In genomic region chr4:112150920-112151319, GRCh38 we compare ENCODE assay signal across 28 cellular contexts.
"Had no signal": no experiment of that assay in that cellular context is flagged by ENCODE, and none has a peak within 500 bp of the region (broad histone marks: within the 10 kb centered on the region; RNA-seq: fewer than 3 reads in every experiment).

No MANE protein-coding gene starts in this region.

- H3K36me3 Mint-ChIP-seq: mesothelial cell of epicardium, naive B cell, neural progenitor cell had no signal

- ATAC-seq: heart right ventricle; left cardiac atrium; left lung; mucosa of descending colon; right lobe of liver; stimulated activated naive CD8-positive, alpha-beta T cell treated with anti-CD3 and anti-CD28 coated beads, Interleukin-15, amount 100 ng/mL, for 72 hours had no signal

- H3K4me1 ChIP-seq: neural progenitor cell, parathyroid adenoma had no signal

- H3K4me3 Mint-ChIP-seq: dendritic cell treated with granulocyte-macrophage colony-stimulating factor and Interleukin-4, amounts not matched to agents 40 ng/mL and 50 ng/mL, for 4 days; mesothelial cell of epicardium; naive B cell; nephron; neural progenitor cell had no signal

- H3K27me3 Mint-ChIP-seq: dendritic cell treated with granulocyte-macrophage colony-stimulating factor and Interleukin-4, amounts not matched to agents 40 ng/mL and 50 ng/mL, for 4 days; naive B cell; stimulated activated naive CD8-positive, alpha-beta T cell treated with anti-CD3 and anti-CD28 coated beads, Interleukin-15, amount 100 ng/mL, for 72 hours had no signal

- H3K9me3 Mint-ChIP-seq: dendritic cell treated with granulocyte-macrophage colony-stimulating factor and Interleukin-4, amounts not matched to agents 40 ng/mL and 50 ng/mL, for 4 days; mesothelial cell of epicardium; naive B cell; nephron; neural progenitor cell; stimulated activated naive CD8-positive, alpha-beta T cell treated with anti-CD3 and anti-CD28 coated beads, Interleukin-15, amount 100 ng/mL, for 72 hours had no signal

- H3K9me3 ChIP-seq: esophagus squamous epithelium, heart right ventricle, left lung, mucosa of descending colon, right lobe of liver, thyroid gland, vagina had no signal

- DNase-seq: effector memory CD4-positive, alpha-beta T cell; erythroblast; esophagus squamous epithelium; foreskin melanocyte; glutamatergic neuron; heart right ventricle; hippocampal formation; left cardiac atrium; left lung; mesenchymal stem cell; mucosa of descending colon; naive B cell; right lobe of liver; small intestine; stimulated activated CD4-positive, alpha-beta T cell treated with anti-CD3 and anti-CD28 coated beads, Interleukin-1b, Interleukin-23, amount 100 ng/mL, for 48 hours; stimulated activated CD4-positive, alpha-beta T cell treated with anti-CD3 and anti-CD28 coated beads, Interleukin-4, amount 100 ng/mL, for 1 hour; stimulated activated CD8-positive, alpha-beta memory T cell treated with anti-CD3 and anti-CD28 coated beads, Interleukin-4, amount 100 ng/mL, for 48 hours; stimulated activated naive CD4-positive, alpha-beta T cell; stimulated activated naive CD8-positive, alpha-beta T cell treated with anti-CD3 and anti-CD28 coated beads, Interleukin-15, amount 100 ng/mL, for 72 hours; thyroid gland; trophoblast cell had no signal

- H3K27me3 ChIP-seq: esophagus squamous epithelium, heart right ventricle, left lung, right lobe of liver, thyroid gland, vagina had no signal

- H3K27ac Mint-ChIP-seq: dendritic cell treated with granulocyte-macrophage colony-stimulating factor and Interleukin-4, amounts not matched to agents 40 ng/mL and 50 ng/mL, for 4 days; mesothelial cell of epicardium; nephron; neural progenitor cell; progenitor cell of endocrine pancreas; stimulated activated naive CD8-positive, alpha-beta T cell treated with anti-CD3 and anti-CD28 coated beads, Interleukin-15, amount 100 ng/mL, for 72 hours had no signal

- H3K36me3 ChIP-seq: esophagus squamous epithelium, heart right ventricle, left lung, neural progenitor cell, right lobe of liver, thyroid gland, vagina had no signal

- H3K27ac ChIP-seq: esophagus squamous epithelium, heart right ventricle, left lung, neural progenitor cell, parathyroid adenoma, right lobe of liver, thyroid gland, vagina had no signal

- H3K4me3 ChIP-seq: esophagus squamous epithelium, heart right ventricle, left lung, mucosa of descending colon, neural progenitor cell, right lobe of liver, thyroid gland, vagina had no signal
